8 cellular contexts compared by ENCODE assay signal in the genomic region with DNA sequence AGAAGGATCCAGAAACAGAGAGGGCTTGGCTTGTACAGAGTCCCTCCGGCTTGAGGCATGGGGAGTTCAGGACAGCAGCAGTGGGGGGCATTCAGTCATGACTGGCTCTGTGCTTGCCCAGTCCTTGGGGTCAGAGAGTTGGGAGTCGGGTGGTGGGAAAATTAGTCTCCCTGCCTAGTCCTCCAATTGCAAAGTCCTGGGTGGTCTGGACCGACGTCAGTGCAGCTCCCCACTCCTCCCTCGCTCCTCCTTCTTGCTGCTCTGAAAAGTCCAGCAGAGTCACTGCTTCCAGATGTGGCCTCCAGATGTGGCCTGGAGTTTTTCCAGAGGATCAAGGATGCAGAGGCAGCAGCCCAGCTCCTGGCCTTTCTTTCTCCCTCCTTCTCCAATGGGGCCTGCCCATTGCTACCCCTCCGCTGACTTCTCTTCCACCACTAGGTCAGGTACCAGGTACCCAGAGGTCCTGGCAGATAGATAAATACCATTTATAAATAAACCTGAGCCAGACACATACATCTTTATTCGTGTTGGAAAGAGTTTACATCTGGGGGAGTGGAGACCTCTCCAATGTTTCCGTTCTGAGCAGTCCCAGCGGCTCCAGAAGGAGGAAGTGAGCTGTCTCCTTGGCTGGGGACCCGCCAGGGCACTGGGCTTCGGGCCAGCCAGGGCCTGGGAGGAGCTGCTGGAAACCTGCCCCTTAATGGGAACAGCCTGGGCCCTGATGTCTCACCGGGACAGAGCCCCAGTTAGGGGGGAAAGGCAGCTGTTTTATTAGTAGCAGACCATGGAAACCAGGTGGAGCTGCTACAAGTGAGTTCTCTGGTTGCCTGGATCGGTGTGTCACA. TPM values are rescaled to one million over a fixed set of nuclear protein-coding genes. Genes with fewer than 3 reads are reported as not detected.
A peak's percentile ranks its signal among the peaks of the same experiment; 100 is the strongest.
DNase-seq lines count a peak whose midpoint lies in the region; ATAC-seq lines count a peak whose summit lies in the region.

No MANE protein-coding gene starts in this region.

- H3K4me1 Mint-ChIP-seq in effector memory CD8-positive, alpha-beta T cell (ENCODE audit: low read depth in 2 of 2), result no peaks in the 10 kb centered on the region

- H3K27ac ChIP-seq in duodenal mucosa (ENCODE audit: low read depth, low read length), result peak overlapping the region; percentile 24
- peak overlapping the region; percentile 76 for H3K27ac ChIP-seq in urinary bladder (ENCODE audit: low read depth)

- H3K9me3 Mint-ChIP-seq in effector memory CD8-positive, alpha-beta T cell, result no peaks in the 10 kb centered on the region

- DNase-seq in G401 (ENCODE audit: low spot score), result peak; percentile 21
- peak; percentile 31 to 59 for DNase-seq in NOMO-1 (lab: John Stamatoyannopoulos, UW; ENCODE audit: unreplicated experiment in 2 of 2)
- peak; percentile 96 for DNase-seq in mesenteric fat pad (ENCODE audit: low spot score)
- no peak for DNase-seq in effector memory CD8-positive, alpha-beta T cell

- no peaks in the 10 kb centered on the region for H3K36me3 Mint-ChIP-seq in effector memory CD8-positive, alpha-beta T cell (ENCODE audit: insufficient read depth)

- H3K4me1 ChIP-seq in duodenal mucosa (ENCODE audit: control insufficient read depth in 1 of 2, insufficient read depth in 2 of 2, low read length in 2 of 2), result peaks cover 38 to 43% of the 10 kb centered on the region in 2 donors
- no peaks in the 10 kb centered on the region for H3K4me1 ChIP-seq in urinary bladder (ENCODE audit: insufficient read depth)

- ATAC-seq in HG02938 (IDR thresholded peaks at IDR 0.05; ENCODE audit: unreplicated experiment) (no peak), GM19463 (IDR thresholded peaks at IDR 0.05; ENCODE audit: unreplicated experiment) (no peak)
- ATAC-seq in effector memory CD8-positive, alpha-beta T cell (replicated peaks), result no peak

- no peaks in the 10 kb centered on the region for H3K27me3 ChIP-seq in duodenal mucosa (ENCODE audit: control insufficient read depth in 1 of 2, insufficient read depth in 2 of 2, low read length in 2 of 2)

- 19% methylated on average over 13 of the region's 13 CpGs for WGBS in urinary bladder

- H3K36me3 ChIP-seq in duodenal mucosa (ENCODE audit: control insufficient read depth in 1 of 2, insufficient read depth in 2 of 2, low read length in 2 of 2) (no peaks in the 10 kb centered on the region), urinary bladder (ENCODE audit: insufficient read depth) (no peaks in the 10 kb centered on the region)

- H3K4me3 ChIP-seq in duodenal mucosa (ENCODE audit: low read depth in 1 of 2, low read length in 2 of 2) (no peak overlapping the region), urinary bladder (ENCODE audit: low read depth, low read length) (no peak overlapping the region)

- no peak overlapping the region for H3K9ac ChIP-seq in duodenal mucosa (ENCODE audit: low read depth in 1 of 2, low read length in 2 of 2)

- H3K27me3 Mint-ChIP-seq in effector memory CD8-positive, alpha-beta T cell, result no peaks in the 10 kb centered on the region

- H3K4me3 Mint-ChIP-seq in effector memory CD8-positive, alpha-beta T cell, result no peak overlapping the region

- in situ Hi-C loops in G401 (cut with HindIII; ENCODE audit: low sequenced_read_pairs), result no loop called here

- no peaks in the 10 kb centered on the region for H3K9me3 ChIP-seq in duodenal mucosa (ENCODE audit: control insufficient read depth in 1 of 2, low read length in 2 of 2)

- H3K27ac Mint-ChIP-seq in effector memory CD8-positive, alpha-beta T cell, result no peak overlapping the region

RNA-seq across cellular contexts. Expression of a gene that starts 49.0 kb away (rescaled TPM):
- total RNA-seq in G401 (2014; rRNA removed; shearing (Covaris generic)), result 1.3 and 2.0 TPM in 2 replicates
- 17.3 TPM for total RNA-seq in mesenteric fat pad
- total RNA-seq in urinary bladder, result 11.7 TPM
- polyA plus RNA-seq in urinary bladder, result 6.4 TPM

Comparison
In these comparisons a context has a peak if more than half of its experiments do, and no peak if none do; other contexts are left out.
1. DNase-seq: peak in G401 (single experiment), NOMO-1 (2 of 2) and mesenteric fat pad (single experiment); none in effector memory CD8-positive, alpha-beta T cell (0 of 3).